In genomic region chr9:91465420-91465819, GRCh38 we compare ENCODE assay signal across 25 cellular contexts. TPM values are rescaled to one million over a fixed set of nuclear protein-coding genes. Genes with fewer than 3 reads are reported as not detected.
DNase-seq lines count a peak whose midpoint lies in the region; ATAC-seq, FAIRE-seq and TF ChIP-seq lines count a peak whose summit lies in the region.
"Had no signal": no experiment of that assay in that cellular context is flagged by ENCODE, and none has a peak within 500 bp of the region (broad histone marks: within the 10 kb centered on the region; RNA-seq: fewer than 3 reads in every experiment).

No MANE protein-coding gene starts in this region.

- H3K27me3 ChIP-seq in osteoblast (ENCODE audit: insufficient read depth, low read length), result no peaks in the 10 kb centered on the region
- H3K27me3 ChIP-seq: uterus had no signal

- H3K9me3 Mint-ChIP-seq in natural killer cell, result peaks cover 4 to 12% of the 10 kb centered on the region in 2 donors
- H3K9me3 Mint-ChIP-seq in activated CD8-positive, alpha-beta T cell treated with anti-CD3 and anti-CD28 coated beads for 36 hours, result peaks cover 19% of the 10 kb centered on the region

- peak overlapping the region; percentile 13 for H2AFZ ChIP-seq in osteoblast (ENCODE audit: low read length)

- H3K4me1 ChIP-seq in osteoblast (ENCODE audit: insufficient read depth, low read length), result peaks cover 13% of the 10 kb centered on the region
- H3K4me1 ChIP-seq: left lung, spleen, uterus had no signal

- H3K27ac Mint-ChIP-seq in natural killer cell, result no peak overlapping the region
- H3K27ac Mint-ChIP-seq in activated CD8-positive, alpha-beta T cell treated with anti-CD3 and anti-CD28 coated beads for 36 hours, result no peak overlapping the region
- H3K27ac Mint-ChIP-seq: activated T-helper 1 cell treated with anti-CD3 and anti-CD28 coated beads, Interleukin-12 subunit alpha, Interleukin-12 subunit beta, Interleukin-2, Interleukin-4 antibody, amounts not matched to agents 30 ng/mL and 10 ng/mL and 1 ng/mL, durations not matched to agents 14 hours and 24 hours and 36 hours; naive thymus-derived CD8-positive, alpha-beta T cell; stimulated activated effector memory CD8-positive, alpha-beta T cell treated with anti-CD3 and anti-CD28 coated beads, Interleukin-12 subunit alpha, Interleukin-12 subunit beta, amount 100 ng/mL, for 72 hours had no signal

- peaks cover 5 to 13% of the 10 kb centered on the region in 2 donors for H3K27me3 Mint-ChIP-seq in natural killer cell (ENCODE audit: low read depth in 2 of 2)
- H3K27me3 Mint-ChIP-seq in activated CD8-positive, alpha-beta T cell treated with anti-CD3 and anti-CD28 coated beads for 36 hours, result peaks cover 19% of the 10 kb centered on the region

- no peaks in the 10 kb centered on the region for H3K4me1 Mint-ChIP-seq in natural killer cell
- no peaks in the 10 kb centered on the region for H3K4me1 Mint-ChIP-seq in activated CD8-positive, alpha-beta T cell treated with anti-CD3 and anti-CD28 coated beads for 36 hours (ENCODE audit: low read depth)
- H3K4me1 Mint-ChIP-seq: naive thymus-derived CD8-positive, alpha-beta T cell; stimulated activated effector memory CD8-positive, alpha-beta T cell treated with anti-CD3 and anti-CD28 coated beads, Interleukin-12 subunit alpha, Interleukin-12 subunit beta, amount 100 ng/mL, for 72 hours had no signal

- no peaks in the 10 kb centered on the region for H3K36me3 ChIP-seq in osteoblast (ENCODE audit: insufficient read depth, low read length)
- H3K36me3 ChIP-seq: left lung, spleen, uterus had no signal

- CTCF ChIA-PET in activated CD8-positive, alpha-beta T cell treated with anti-CD3 and anti-CD28 coated beads for 36 hours (lab: Charles Lee), result no interaction called here

- H3K4me3 ChIP-seq in cardiac fibroblast (replicated peaks in 1 of 2; ENCODE audit: low read depth in 2 of 2, low read length in 2 of 2) (no peak overlapping the region), osteoblast (ENCODE audit: insufficient read depth, low read length) (no peak overlapping the region)
- H3K4me3 ChIP-seq: K562, left lung, spleen, uterus had no signal

- peak; percentile 97 for FAIRE-seq in RCC 7860 (lab: Jason Lieb, UNC)
- FAIRE-seq: endothelial cell of umbilical vein, K562 had no signal

- TF ChIP-seq CTCF in cardiac fibroblast (IDR thresholded peaks at IDR 0.05; ENCODE audit: low read depth, low read length) (no peak), osteoblast (IDR thresholded peaks at IDR 0.05; ENCODE audit: extremely low read depth, low read depth, low read length) (no peak), natural killer cell (IDR thresholded peaks at IDR 0.05) (no peak)
- TF ChIP-seq CTCF in activated CD8-positive, alpha-beta T cell treated with anti-CD3 and anti-CD28 coated beads for 36 hours (IDR thresholded peaks at IDR 0.05), result no peak

- POLR2A ChIA-PET in activated CD8-positive, alpha-beta T cell treated with anti-CD3 and anti-CD28 coated beads for 36 hours (lab: Charles Lee), result interaction anchor here (0.6 kb wide), 1 partner anchor 10 kb away, joined by 3 read pairs; no protein-coding TSS in a partner anchor

- intact Hi-C loops in natural killer cell (cut with micrococcal nuclease), result no loop called here
- intact Hi-C loops in activated CD8-positive, alpha-beta T cell treated with anti-CD3 and anti-CD28 coated beads for 36 hours (cut with micrococcal nuclease), result no loop called here

- H3K27ac ChIP-seq in osteoblast (ENCODE audit: low read depth, low read length), result peak overlapping the region; percentile 76
- H3K27ac ChIP-seq: C4-2B, left lung, spleen, uterus had no signal

- H3K9me3 ChIP-seq in osteoblast (ENCODE audit: low read depth, low read length), result no peaks in the 10 kb centered on the region
- H3K9me3 ChIP-seq: uterus had no signal

- H3K36me3 Mint-ChIP-seq in natural killer cell, result peaks cover 24% of the 10 kb centered on the region
- H3K36me3 Mint-ChIP-seq in activated CD8-positive, alpha-beta T cell treated with anti-CD3 and anti-CD28 coated beads for 36 hours (ENCODE audit: low read depth), result no peaks in the 10 kb centered on the region
- H3K36me3 Mint-ChIP-seq: stimulated activated effector memory CD8-positive, alpha-beta T cell treated with anti-CD3 and anti-CD28 coated beads, Interleukin-12 subunit alpha, Interleukin-12 subunit beta, amount 100 ng/mL, for 72 hours had no signal

- H3K4me2 ChIP-seq in osteoblast (ENCODE audit: insufficient read depth, low read length), result no peak overlapping the region

- no peak overlapping the region for H3K4me3 Mint-ChIP-seq in natural killer cell
- no peak overlapping the region for H3K4me3 Mint-ChIP-seq in activated CD8-positive, alpha-beta T cell treated with anti-CD3 and anti-CD28 coated beads for 36 hours
- H3K4me3 Mint-ChIP-seq: activated T-helper 1 cell treated with anti-CD3 and anti-CD28 coated beads, Interleukin-12 subunit alpha, Interleukin-12 subunit beta, Interleukin-2, Interleukin-4 antibody, amounts not matched to agents 30 ng/mL and 10 ng/mL and 1 ng/mL, durations not matched to agents 14 hours and 24 hours and 36 hours; naive thymus-derived CD8-positive, alpha-beta T cell; stimulated activated effector memory CD8-positive, alpha-beta T cell treated with anti-CD3 and anti-CD28 coated beads, Interleukin-12 subunit alpha, Interleukin-12 subunit beta, amount 100 ng/mL, for 72 hours had no signal

- H4K20me1 ChIP-seq in osteoblast (ENCODE audit: insufficient read depth, low read length), result no peaks in the 10 kb centered on the region

- DNase-seq in ELR (ENCODE audit: low read depth) (peak; percentile 53), RCC 7860 (ENCODE audit: low spot score) (peak; percentile 84), cardiac fibroblast (ENCODE audit: low read depth in 2 of 2) (peak; percentile 14 to 77), osteoblast (ENCODE audit: insufficient read length, low spot score, missing footprints) (no peak), natural killer cell (no peak), GM19240 (ENCODE audit: insufficient read length, low spot score) (no peak)
- no peak for DNase-seq in activated CD8-positive, alpha-beta T cell treated with anti-CD3 and anti-CD28 coated beads for 36 hours
- DNase-seq: activated naive CD4-positive, alpha-beta T cell treated with anti-CD3 and anti-CD28 coated beads, Interleukin-2, amount 50 U/mL, for 16 hours; DND-41; foreskin melanocyte; left lung; midbrain; naive thymus-derived CD8-positive, alpha-beta T cell; NCI-H2171; NCI-H69; spleen; stimulated activated CD4-positive, alpha-beta T cell treated with anti-CD3 and anti-CD28 coated beads, Interleukin-2, amount 100 ng/mL, for 48 hours; uterus had no signal

- no peak for ATAC-seq in natural killer cell
- no peak for ATAC-seq in HG03439 (IDR thresholded peaks at IDR 0.05; ENCODE audit: unreplicated experiment)
- ATAC-seq in activated CD8-positive, alpha-beta T cell treated with anti-CD3 and anti-CD28 coated beads for 36 hours, result no peak
- ATAC-seq: K562; left lung; naive thymus-derived CD8-positive, alpha-beta T cell; Right ventricle myocardium inferior; stimulated activated effector memory CD8-positive, alpha-beta T cell treated with anti-CD3 and anti-CD28 coated beads, Interleukin-12 subunit alpha, Interleukin-12 subunit beta, amount 100 ng/mL, for 72 hours had no signal

- no peaks in the 10 kb centered on the region for H3K79me2 ChIP-seq in osteoblast (ENCODE audit: insufficient read depth, low read length)

RNA-seq across cellular contexts. Expression of gene NFIL3, which starts 41.8 kb away (rescaled TPM):
- total RNA-seq in osteoblast, result 26.1 and 28.3 TPM in 2 replicates
- 10 to 100 TPM; 94.6 to 98.0 (median 97.0) TPM for total RNA-seq in natural killer cell
- 10 to 100 TPM; 76.2 to 78.3 TPM for total RNA-seq in activated CD8-positive, alpha-beta T cell treated with anti-CD3 and anti-CD28 coated beads for 36 hours

Comparison
In these comparisons a context has a peak if more than half of its experiments do, and no peak if none do; other contexts are left out.
1. DNase-seq: peak in ELR (single experiment), RCC 7860 (single experiment) and cardiac fibroblast (2 of 2); none in osteoblast (single experiment), natural killer cell (single experiment), GM19240 (single experiment) and activated CD8-positive, alpha-beta T cell treated with anti-CD3 and anti-CD28 coated beads for 36 hours (single experiment).